8 cellular contexts compared by ENCODE assay signal in the genomic region with DNA sequence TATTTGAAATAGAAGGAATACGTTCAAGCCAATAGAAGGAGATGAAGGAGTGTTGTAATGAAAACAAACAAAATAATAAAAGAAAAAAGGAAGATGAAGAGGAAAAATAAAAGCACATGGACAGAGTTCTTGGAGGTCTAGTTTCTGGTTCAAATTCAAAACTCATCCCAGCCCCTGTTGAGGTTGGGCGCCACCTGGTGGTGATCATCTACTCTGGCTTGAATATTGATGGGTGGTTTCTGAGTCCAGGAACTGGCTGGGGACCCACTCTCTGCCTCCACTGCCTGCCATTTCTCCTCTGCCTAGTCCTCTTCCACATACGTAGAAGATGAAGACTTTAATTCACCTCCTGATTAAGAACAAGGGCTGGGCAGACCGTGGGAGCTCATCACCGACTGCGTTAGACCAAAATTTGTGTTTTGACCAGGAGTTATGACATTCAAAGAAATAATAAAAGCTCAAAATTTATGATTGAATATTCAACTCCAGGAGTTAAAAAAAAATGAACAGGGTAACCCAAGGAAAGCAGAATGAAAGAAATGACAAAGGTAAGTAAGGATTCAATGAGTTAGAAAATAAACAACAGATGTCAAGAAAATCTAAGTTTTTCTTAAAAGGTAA.
DNase-seq lines count a peak whose midpoint lies in the region; ATAC-seq and TF ChIP-seq lines count a peak whose summit lies in the region.

No MANE protein-coding gene starts in this region.

- ATAC-seq in HG03432 (IDR thresholded peaks at IDR 0.05; ENCODE audit: unreplicated experiment) (peak; percentile 60), HG02610 (IDR thresholded peaks at IDR 0.05; ENCODE audit: unreplicated experiment) (no peak)

- peak; percentile 81 for TF ChIP-seq CTCF in GM10266 (IDR thresholded peaks at IDR 0.05; ENCODE audit: control insufficient read depth, insufficient read depth, low read depth, missing control alignments)

- DNase-seq in GM10266 (ENCODE audit: extremely low spot score) (peak; percentile 71), NCI-H774 (lab: John Stamatoyannopoulos, UW) (peak; percentile 55), medulla oblongata (ENCODE audit: extremely low spot score) (peak; percentile 88)
- DNase-seq in activated CD4-positive, alpha-beta T cell treated with anti-CD3 and anti-CD28 coated beads, Interleukin-2, amount 50 U/mL, for 48 hours = peak; percentile 77 to 82
- peak; percentile 55 for DNase-seq in effector CD4-positive, alpha-beta T cell
- peak; percentile 60 to 64 for DNase-seq in stimulated activated CD8-positive, alpha-beta memory T cell treated with anti-CD3 and anti-CD28 coated beads, Interleukin-2, amount 100 ng/mL, for 48 hours (ENCODE audit: low read depth in 2 of 2)
